8 cellular contexts compared by ENCODE assay signal in the genomic region with DNA sequence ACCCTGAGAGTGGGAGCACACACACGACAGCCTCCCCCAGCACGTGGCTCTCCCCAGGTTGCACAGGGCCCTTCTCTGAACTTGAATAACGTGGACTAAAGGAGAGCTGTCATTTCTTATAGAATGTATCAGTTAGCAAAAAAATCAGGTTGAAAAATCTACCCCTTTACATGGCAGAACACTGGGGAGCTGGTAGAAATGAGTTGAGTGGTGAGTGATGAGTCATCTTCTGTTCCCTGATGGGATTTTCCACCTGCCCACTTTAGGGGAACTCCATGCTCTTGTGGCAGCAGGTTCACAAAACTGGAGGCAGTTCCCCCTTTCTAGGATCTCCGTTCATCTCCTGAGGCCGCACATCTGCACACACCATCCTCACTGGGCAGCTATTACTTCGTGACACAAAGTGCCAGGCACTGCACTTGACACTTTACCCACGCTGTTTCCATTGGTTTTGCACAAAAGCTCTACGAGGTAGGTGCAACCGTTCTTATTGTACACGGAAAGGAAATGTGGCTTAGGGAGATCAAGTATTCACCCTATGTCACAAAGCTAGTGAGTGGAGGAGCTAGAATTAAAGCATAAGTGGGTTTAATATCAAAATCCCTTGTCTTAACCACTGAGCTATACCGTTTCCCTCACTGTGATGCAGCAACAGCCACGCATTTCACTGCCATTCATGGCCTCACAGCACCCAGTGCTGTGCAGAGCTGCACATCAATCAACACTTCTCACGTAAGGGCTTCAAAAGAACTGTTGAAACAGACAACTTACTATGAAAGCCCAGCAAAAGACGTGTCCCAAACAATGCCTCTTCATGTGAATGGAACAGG.
DNase-seq lines count a peak whose midpoint lies in the region; FAIRE-seq and TF ChIP-seq lines count a peak whose summit lies in the region.

No MANE protein-coding gene starts in this region.

- no peaks in the 10 kb centered on the region for H3K27me3 Mint-ChIP-seq in T-helper 2 cell treated with Interferon-gamma antibody and Interleukin-4, amounts not matched to agents 5 μg/mL and 100 μg/mL, for 36 hours (ENCODE audit: low read depth)
- no peaks in the 10 kb centered on the region for H3K27me3 Mint-ChIP-seq in dendritic cell treated with granulocyte-macrophage colony-stimulating factor and Interleukin-4, amounts not matched to agents 40 ng/mL and 50 ng/mL, for 4 days
- H3K27me3 Mint-ChIP-seq in type B pancreatic cell: no peaks in the 10 kb centered on the region

- TF ChIP-seq POLR2A in GM12892 (IDR thresholded peaks at IDR 0.05; ENCODE audit: low read depth, low read length): 0 out of 2 replicates have a peak, but pooled peaks have one; percentile 26

- no peak for TF ChIP-seq CTCF in type B pancreatic cell (conservative IDR thresholded peaks at IDR 0.05)

- peaks cover 45% of the 10 kb centered on the region for H3K36me3 Mint-ChIP-seq in T-helper 2 cell treated with Interferon-gamma antibody and Interleukin-4, amounts not matched to agents 5 μg/mL and 100 μg/mL, for 36 hours (ENCODE audit: low read depth)
- peaks cover 74% of the 10 kb centered on the region for H3K36me3 Mint-ChIP-seq in dendritic cell treated with granulocyte-macrophage colony-stimulating factor and Interleukin-4, amounts not matched to agents 40 ng/mL and 50 ng/mL, for 4 days (ENCODE audit: low read depth)
- peaks cover 11% of the 10 kb centered on the region for H3K36me3 Mint-ChIP-seq in type B pancreatic cell

- peak overlapping the region; percentile 84 for H3K27ac Mint-ChIP-seq in T-helper 2 cell treated with Interferon-gamma antibody and Interleukin-4, amounts not matched to agents 5 μg/mL and 100 μg/mL, for 36 hours
- peak overlapping the region; percentile 63 for H3K27ac Mint-ChIP-seq in dendritic cell treated with granulocyte-macrophage colony-stimulating factor and Interleukin-4, amounts not matched to agents 40 ng/mL and 50 ng/mL, for 4 days
- no peak overlapping the region for H3K27ac Mint-ChIP-seq in type B pancreatic cell

- H3K4me3 Mint-ChIP-seq in T-helper 2 cell treated with Interferon-gamma antibody and Interleukin-4, amounts not matched to agents 5 μg/mL and 100 μg/mL, for 36 hours: peak overlapping the region; percentile 60
- no peak overlapping the region for H3K4me3 Mint-ChIP-seq in dendritic cell treated with granulocyte-macrophage colony-stimulating factor and Interleukin-4, amounts not matched to agents 40 ng/mL and 50 ng/mL, for 4 days
- H3K4me3 Mint-ChIP-seq in type B pancreatic cell: no peak overlapping the region

- H3K4me1 Mint-ChIP-seq in T-helper 2 cell treated with Interferon-gamma antibody and Interleukin-4, amounts not matched to agents 5 μg/mL and 100 μg/mL, for 36 hours (ENCODE audit: low read depth): peaks cover 54% of the 10 kb centered on the region
- peaks cover 63% of the 10 kb centered on the region for H3K4me1 Mint-ChIP-seq in dendritic cell treated with granulocyte-macrophage colony-stimulating factor and Interleukin-4, amounts not matched to agents 40 ng/mL and 50 ng/mL, for 4 days (ENCODE audit: low read depth)
- peaks cover 53% of the 10 kb centered on the region for H3K4me1 Mint-ChIP-seq in type B pancreatic cell (ENCODE audit: unreplicated experiment)

- intact Hi-C loops in dendritic cell treated with granulocyte-macrophage colony-stimulating factor and Interleukin-4, amounts not matched to agents 40 ng/mL and 50 ng/mL, for 4 days (cut with micrococcal nuclease): no loop called here
- intact Hi-C loops in posterior cingulate gyrus (cut with DNase I): loop anchor here (5.0 kb wide), 1 partner anchor 34 kb away; no protein-coding TSS in a partner anchor

- peak; percentile 78 for FAIRE-seq in GM12892 (lab: Jason Lieb, UNC)

- DNase-seq in GM12892 (ENCODE audit: insufficient read length): no peak
- peak; percentile 86 for DNase-seq in T-helper 2 cell treated with Interferon-gamma antibody and Interleukin-4, amounts not matched to agents 5 μg/mL and 100 μg/mL, for 36 hours (ENCODE audit: low spot score)
- peak; percentile 65 to 67 (median 67) for DNase-seq in stimulated activated CD4-positive, alpha-beta T cell treated with anti-CD3 and anti-CD28 coated beads, Interleukin-12 subunit alpha, Interleukin-12 subunit beta, amount 100 ng/mL, for 48 hours (ENCODE audit: low read depth in 2 of 3, low spot score in 1 of 3)
- DNase-seq in posterior cingulate gyrus: no peak
- DNase-seq in type B pancreatic cell (ENCODE audit: extremely low spot score, unreplicated experiment): no peak
- no peak for DNase-seq in retina
- DNase-seq in NCI-H1417 (lab: John Stamatoyannopoulos, UW): no peak

- no peaks in the 10 kb centered on the region for H3K9me3 Mint-ChIP-seq in T-helper 2 cell treated with Interferon-gamma antibody and Interleukin-4, amounts not matched to agents 5 μg/mL and 100 μg/mL, for 36 hours
- H3K9me3 Mint-ChIP-seq in dendritic cell treated with granulocyte-macrophage colony-stimulating factor and Interleukin-4, amounts not matched to agents 40 ng/mL and 50 ng/mL, for 4 days: no peaks in the 10 kb centered on the region
- H3K9me3 Mint-ChIP-seq in type B pancreatic cell: no peaks in the 10 kb centered on the region

Comparison
In these comparisons a context has a peak if more than half of its experiments do, and no peak if none do; other contexts are left out.
1. DNase-seq: peak in T-helper 2 cell treated with Interferon-gamma antibody and Interleukin-4, amounts not matched to agents 5 μg/mL and 100 μg/mL, for 36 hours (single experiment) and stimulated activated CD4-positive, alpha-beta T cell treated with anti-CD3 and anti-CD28 coated beads, Interleukin-12 subunit alpha, Interleukin-12 subunit beta, amount 100 ng/mL, for 48 hours (3 of 3); none in GM12892 (single experiment), posterior cingulate gyrus (0 of 10), type B pancreatic cell (single experiment), retina (single experiment) and NCI-H1417 (0 of 3).